Comparison of ENCODE assay signal across 8 cellular contexts in genomic region chr11:16881074-16881709, GRCh38.
A peak's percentile ranks its signal among the peaks of the same experiment; 100 is the strongest.
DNase-seq lines count a peak whose midpoint lies in the region; ATAC-seq, FAIRE-seq and TF ChIP-seq lines count a peak whose summit lies in the region.

No MANE protein-coding gene starts in this region.

- peaks cover 34% of the 10 kb centered on the region for H3K4me1 ChIP-seq in MM.1S (ENCODE audit: low read length)
- peaks cover 2 to 9% (median 6%) of the 10 kb centered on the region in 4 experiments; a peak in 4 of 7 replicates for H3K4me1 ChIP-seq in H1 (replicated peaks in 1 of 4; ENCODE audit: control insufficient read depth in 3 of 4, insufficient read depth in 4 of 4, low read length in 3 of 4)
- peaks cover 34% of the 10 kb centered on the region for H3K4me1 ChIP-seq in neural progenitor cell

- peaks cover 2% of the 10 kb centered on the region for H3K79me1 ChIP-seq in H1 (ENCODE audit: low read depth, low read length)

- H3K9me3 Mint-ChIP-seq in neural progenitor cell, result no peaks in the 10 kb centered on the region

- no peak overlapping the region for H3K23ac ChIP-seq in H1 (ENCODE audit: insufficient read length)

- H2BK5ac ChIP-seq in H1 (ENCODE audit: low read depth, low read length), result no peak overlapping the region

- H2BK20ac ChIP-seq in H1 (ENCODE audit: low read length), result no peak overlapping the region

- H3K4me2 ChIP-seq in MM.1S (ENCODE audit: low read depth, low read length) (peak overlapping the region; percentile 72), H1 (ENCODE audit: insufficient read depth in 1 of 2, low read depth in 2 of 2, low read length in 2 of 2) (no peak overlapping the region), neural progenitor cell (no peak overlapping the region)

- peak; percentile 41 to 46; a peak in 3 of 4 replicates for TF ChIP-seq RAD21 in H1 (IDR thresholded peaks at IDR 0.05 in 1 of 2, conservative IDR thresholded peaks at IDR 0.05 in 1 of 2; ENCODE audit: low read depth in 2 of 2, low read length in 2 of 2)

- H2BK15ac ChIP-seq in H1 (ENCODE audit: low read length), result no peak overlapping the region

- H4K20me1 ChIP-seq in MM.1S (ENCODE audit: insufficient read depth, low read length) (no peaks in the 10 kb centered on the region), H1 (replicated peaks in 1 of 2; ENCODE audit: control insufficient read depth in 1 of 2, insufficient read depth in 2 of 2, low read length in 2 of 2) (peaks cover 0 to 3% of the 10 kb centered on the region in 2 experiments), neural progenitor cell (ENCODE audit: low read depth) (no peaks in the 10 kb centered on the region)

- H3K27me3 ChIP-seq in MM.1S (replicated peaks; ENCODE audit: insufficient read depth, low read length) (no peaks in the 10 kb centered on the region), H1 (replicated peaks in 1 of 4; ENCODE audit: control insufficient read depth in 3 of 4, extremely low read depth in 1 of 4, insufficient read depth in 3 of 4, low read length in 3 of 4) (no peaks in the 10 kb centered on the region), neural progenitor cell (no peaks in the 10 kb centered on the region)

- TF ChIP-seq CTCF in GM12874 (IDR thresholded peaks at IDR 0.05; ENCODE audit: insufficient read depth, low read depth, low read length) (0 out of 2 replicates have a peak, but pooled peaks have one; percentile 1), MM.1S (IDR thresholded peaks at IDR 0.05; ENCODE audit: low read length) (peak; percentile 60), H1 (IDR thresholded peaks at IDR 0.05; ENCODE audit: control extremely low read depth in 1 of 3, insufficient read depth in 1 of 3, low read depth in 1 of 3, low read length in 3 of 3) (peak; percentile 37 to 41 (median 40)), neural progenitor cell (IDR thresholded peaks at IDR 0.05) (peak; percentile 41)

- 88% methylated on average over 8 of the region's 8 CpGs; no CpG with 5 or more reads in 1 of the 2 experiments for WGBS in H1 (ENCODE audit: extremely low coverage in 1 of 2, insufficient coverage in 1 of 2, insufficient read length in 1 of 2, insufficient replicate concordance in 2 of 2, low coverage in 1 of 2, low lambda C conversion rate in 2 of 2, missing lambda C conversion rate in 1 of 2), 2 experiments

- no peak overlapping the region; the same call in 1 of the 2 replicates for H3K18ac ChIP-seq in H1 (ENCODE audit: extremely low read depth, low read length)

- H3K79me2 ChIP-seq in MM.1S (ENCODE audit: low read length), result peaks cover 78% of the 10 kb centered on the region
- H3K79me2 ChIP-seq in H1 (ENCODE audit: control insufficient read depth in 1 of 2, insufficient read depth in 2 of 2, low read length in 2 of 2), result no peaks in the 10 kb centered on the region
- peaks cover 3% of the 10 kb centered on the region for H3K79me2 ChIP-seq in neural progenitor cell (ENCODE audit: low read depth)

- no peak overlapping the region for H3K4me3 Mint-ChIP-seq in neural progenitor cell

- no peaks in the 10 kb centered on the region for H3K9me3 ChIP-seq in MM.1S (replicated peaks; ENCODE audit: insufficient read depth, low read length)
- no peaks in the 10 kb centered on the region for H3K9me3 ChIP-seq in H1 (ENCODE audit: insufficient read depth in 2 of 2, low read depth in 1 of 2, low read length in 1 of 2)
- no peaks in the 10 kb centered on the region for H3K9me3 ChIP-seq in neural progenitor cell (ENCODE audit: low read depth)

- H2AFZ ChIP-seq in MM.1S (ENCODE audit: low read length) (no peak overlapping the region), H1 (ENCODE audit: low read length) (no peak overlapping the region), neural progenitor cell (replicated peaks) (no peak overlapping the region)

- H3F3A ChIP-seq in MM.1S (ENCODE audit: insufficient read depth, low read length) (peaks cover 29% of the 10 kb centered on the region), neural progenitor cell (ENCODE audit: low read depth) (peaks cover 14% of the 10 kb centered on the region)

- no peak overlapping the region for H4K8ac ChIP-seq in H1 (ENCODE audit: extremely low read depth, insufficient read depth, low read length)

- H3K4me3 ChIP-seq in MM.1S (ENCODE audit: low read length) (peak overlapping the region; percentile 32), H1 (ENCODE audit: extremely low read depth in 1 of 4, insufficient read depth in 2 of 4, low read depth in 3 of 4, low read length in 4 of 4) (no peak overlapping the region), neural progenitor cell (no peak overlapping the region)

- H4K5ac ChIP-seq in H1 (ENCODE audit: insufficient read length, low read depth, low read length), result no peak overlapping the region

- no peak overlapping the region for H2AK5ac ChIP-seq in H1 (ENCODE audit: low read depth, low read length)

- H2BK120ac ChIP-seq in H1 (replicated peaks; ENCODE audit: low read depth, low read length), result no peak overlapping the region

- no peak overlapping the region for H3K4ac ChIP-seq in H1 (replicated peaks; ENCODE audit: insufficient read length, low read depth, low read length)

- H3K23me2 ChIP-seq in H1 (ENCODE audit: low read depth, low read length), result no peaks in the 10 kb centered on the region

- H3K27ac ChIP-seq in MM.1S (ENCODE audit: low read length) (peak overlapping the region; percentile 70), H1 (ENCODE audit: low read depth, low read length) (no peak overlapping the region), neural progenitor cell (peak overlapping the region; percentile 26)

- no peak for ATAC-seq in HG02588 (IDR thresholded peaks at IDR 0.05; ENCODE audit: unreplicated experiment)

- no peak overlapping the region for H3K56ac ChIP-seq in H1 (replicated peaks; ENCODE audit: insufficient read length, low read depth, low read length)

- CTCF ChIA-PET in H1 (lab: Charles Lee; ENCODE audit: partially characterized antibody), result interaction anchor here (0.8 to 5.2 kb wide), 17 partner anchors 9 to 183 kb away, joined by 3 to 46 read pairs (median 9); no protein-coding TSS in a partner anchor

- no peak for FAIRE-seq in H1 (lab: Jason Lieb, UNC)

- no peak overlapping the region for H4K91ac ChIP-seq in H1 (replicated peaks; ENCODE audit: insufficient read length, low read length)

- no peak overlapping the region for H3K27ac Mint-ChIP-seq in neural progenitor cell

- POLR2A ChIA-PET in H1 (lab: Charles Lee; ENCODE audit: partially characterized antibody), result interaction anchor here (0.6 to 1.9 kb wide), 3 partner anchors 9 to 197 kb away, joined by 3 to 4 read pairs (median 3); partner anchors contain the start of gene RPS13

- peak; percentile 66 for DNase-seq in MM.1S
- DNase-seq in H1 (ENCODE audit: low read depth in 1 of 2, low spot score in 2 of 2), result no peak
- peak; percentile 62 for DNase-seq in neural progenitor cell (ENCODE audit: low spot score)
- no peak for DNase-seq in NCI-H146 treated with DMSO at 0.1 percent for 48 hours (lab: John Stamatoyannopoulos, UW; ENCODE audit: unreplicated experiment)
- no peak for DNase-seq in COLO668 (lab: John Stamatoyannopoulos, UW; ENCODE audit: unreplicated experiment)
- DNase-seq in DMS153 treated with DMSO at 0.1 percent for 48 hours (lab: John Stamatoyannopoulos, UW; ENCODE audit: unreplicated experiment), result no peak

- TF ChIP-seq EP300 in H1 (IDR thresholded peaks at IDR 0.05; ENCODE audit: borderline replicate concordance in 1 of 2, low read depth in 2 of 2, low read length in 2 of 2), result no peak

- H3K36me3 ChIP-seq in MM.1S (replicated peaks; ENCODE audit: insufficient read depth, low read length), result no peaks in the 10 kb centered on the region
- H3K36me3 ChIP-seq in H1 (ENCODE audit: control insufficient read depth in 2 of 4, insufficient read depth in 4 of 4, low read length in 3 of 4), result no peaks in the 10 kb centered on the region
- no peaks in the 10 kb centered on the region for H3K36me3 ChIP-seq in neural progenitor cell

- H3K9me2 ChIP-seq in MM.1S (replicated peaks; ENCODE audit: insufficient read depth, low read length), result no peaks in the 10 kb centered on the region

- H3K27me3 Mint-ChIP-seq in neural progenitor cell (ENCODE audit: insufficient read depth, low read depth), result peaks cover 5% of the 10 kb centered on the region

- peaks cover 9% of the 10 kb centered on the region for H3K4me1 Mint-ChIP-seq in neural progenitor cell

- H3K14ac ChIP-seq in H1 (ENCODE audit: insufficient read length), result no peak overlapping the region

- no peak for TF ChIP-seq POLR2A in H1 (IDR thresholded peaks at IDR 0.05; ENCODE audit: control extremely low read depth in 1 of 2, low read depth in 2 of 2, low read length in 2 of 2)

- H2BK12ac ChIP-seq in H1 (ENCODE audit: low read depth, low read length), result peak overlapping the region; percentile 23; the same call in 1 of the 2 replicates

- H3K9ac ChIP-seq in MM.1S (ENCODE audit: low read length) (peak overlapping the region; percentile 22), H1 (replicated peaks in 1 of 4; ENCODE audit: extremely low read depth in 1 of 4, low read depth in 3 of 4, low read length in 3 of 4) (no peak overlapping the region), neural progenitor cell (no peak overlapping the region)

- no peaks in the 10 kb centered on the region for H3K36me3 Mint-ChIP-seq in neural progenitor cell

TF ChIP-seq in H1, 55 proteins besides CTCF, POLR2A, EP300 and RAD21 (continues in another document):
- TF ChIP-seq EGR1 (IDR thresholded peaks at IDR 0.05; ENCODE audit: borderline replicate concordance, low read depth, low read length), result no peak
- no peak for TF ChIP-seq JUND (IDR thresholded peaks at IDR 0.05; ENCODE audit: low read length)

Comparison
In these comparisons a context has a peak if more than half of its experiments do, and no peak if none do; other contexts are left out.
1. CTCF ChIP-seq: peak in every context shown above with its lines; median percentile 60 in MM.1S; 41 in neural progenitor cell; 40 in H1; 1 in GM12874.
2. DNase-seq: peak in MM.1S (single experiment) and neural progenitor cell (single experiment); none in H1 (0 of 2), NCI-H146 treated with DMSO at 0.1 percent for 48 hours (single experiment), COLO668 (single experiment) and DMS153 treated with DMSO at 0.1 percent for 48 hours (single experiment).